In genomic region chr11:34869425-34869824, GRCh38 we compare ENCODE assay signal across 13 cellular contexts. TPM values are rescaled to one million over a fixed set of nuclear protein-coding genes. Genes with fewer than 3 reads are reported as not detected.
DNase-seq lines count a peak whose midpoint lies in the region; TF ChIP-seq lines count a peak whose summit lies in the region.
"Had no signal": no experiment of that assay in that cellular context is flagged by ENCODE, and none has a peak within 500 bp of the region (broad histone marks: within the 10 kb centered on the region; RNA-seq: fewer than 3 reads in every experiment).

No MANE protein-coding gene starts in this region.

- H3K4me3 ChIP-seq in AG09309 (ENCODE audit: control insufficient read depth, low read depth, low read length) (no peak overlapping the region), fibroblast of the aortic adventitia (ENCODE audit: low read depth, low read length) (no peak overlapping the region)
- H3K4me3 ChIP-seq: SJSA1, upper lobe of right lung had no signal

- peak; percentile 13 for TF ChIP-seq CTCF in AG09309 (IDR thresholded peaks at IDR 0.05; ENCODE audit: control insufficient read depth, insufficient read depth, low read depth, low read length, missing control alignments)
- peak; percentile 22 for TF ChIP-seq CTCF in fibroblast of the aortic adventitia (IDR thresholded peaks at IDR 0.05; ENCODE audit: insufficient read depth, low read length)

- DNase-seq in AG09309 (ENCODE audit: low read depth) (no peak), H4 (ENCODE audit: low spot score) (peak; percentile 26), OCI-M1 (lab: John Stamatoyannopoulos, UW) (peak; percentile 13), fibroblast of the aortic adventitia (ENCODE audit: low read depth) (no peak), cortex of kidney (lab: John Stamatoyannopoulos, UW) (no peak), 8988T (no peak), GM19238 (ENCODE audit: insufficient read length, low spot score) (no peak)
- no peak for DNase-seq in stimulated activated CD4-positive, alpha-beta T cell treated with anti-CD3 and anti-CD28 coated beads, Interleukin-2, amount 100 ng/mL, for 24 hours
- DNase-seq: activated CD4-positive, CD25-positive, alpha-beta regulatory T cell treated with anti-CD3 and anti-CD28 coated beads, Interleukin-2, amount 50 U/mL, for 72 hours; naive thymus-derived CD4-positive, alpha-beta T cell; NCI-H345; upper lobe of right lung had no signal

RNA-seq across cellular contexts. Expression of gene APIP, which starts 46.8 kb away (rescaled TPM):
- 124 and 131 TPM in 2 replicates for total RNA-seq in H4 (2014; rRNA removed; shearing (Covaris generic))
- total RNA-seq in fibroblast of the aortic adventitia (ENCODE audit: low replicate concordance) = 24.9 and 32.4 TPM in 2 replicates

RNA-seq across cellular contexts. Expression of gene PDHX, which starts 47.0 kb away (rescaled TPM):
- total RNA-seq in H4 (2014; rRNA removed; shearing (Covaris generic)) = 74.8 and 78.9 TPM in 2 replicates
- total RNA-seq in fibroblast of the aortic adventitia (ENCODE audit: low replicate concordance) = 36.6 and 41.8 TPM in 2 replicates

Comparison
In these comparisons a context has a peak if more than half of its experiments do, and no peak if none do; other contexts are left out.
1. DNase-seq: peak in H4 (single experiment) and OCI-M1 (single experiment); none in AG09309 (single experiment), fibroblast of the aortic adventitia (single experiment), cortex of kidney (single experiment), 8988T (single experiment), stimulated activated CD4-positive, alpha-beta T cell treated with anti-CD3 and anti-CD28 coated beads, Interleukin-2, amount 100 ng/mL, for 24 hours (0 of 2) and GM19238 (single experiment).